12 cellular contexts compared by ENCODE assay signal in the genomic region with DNA sequence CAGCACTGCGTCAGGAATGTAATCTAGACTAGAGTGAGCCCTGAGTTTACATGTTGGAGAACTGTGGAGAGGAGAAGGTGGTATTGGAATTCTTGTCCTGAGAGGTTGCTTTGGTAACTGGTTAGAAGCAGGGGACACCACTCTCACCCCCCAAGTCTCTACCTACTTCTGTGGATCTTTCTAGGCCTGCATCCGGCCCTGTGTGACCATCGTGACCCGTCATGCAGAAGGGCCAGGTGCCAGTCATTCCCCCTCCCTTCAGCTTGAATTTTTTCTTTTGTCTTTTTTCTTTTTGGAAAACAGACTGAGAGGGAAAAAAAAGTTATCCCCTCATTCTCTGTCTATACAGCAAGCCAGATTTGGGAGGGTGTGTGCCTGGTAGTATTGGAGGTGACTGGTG. TPM values are rescaled to one million over a fixed set of nuclear protein-coding genes. Genes with fewer than 3 reads are reported as not detected.
DNase-seq lines count a peak whose midpoint lies in the region; ATAC-seq and TF ChIP-seq lines count a peak whose summit lies in the region.
"Had no signal": no experiment of that assay in that cellular context is flagged by ENCODE, and none has a peak within 500 bp of the region (broad histone marks: within the 10 kb centered on the region; RNA-seq: fewer than 3 reads in every experiment).

No MANE protein-coding gene starts in this region.

- peak overlapping the region; percentile 76 for H3K9ac ChIP-seq in SK-N-MC (ENCODE audit: insufficient read length)
- peak overlapping the region; percentile 13 for H3K9ac ChIP-seq in fibroblast of lung (ENCODE audit: insufficient read depth, low read length)
- no peak overlapping the region for H3K9ac ChIP-seq in rectal smooth muscle tissue (ENCODE audit: low read length)

- no peak overlapping the region for H2AFZ ChIP-seq in fibroblast of lung (ENCODE audit: low read length)

- peaks cover 31% of the 10 kb centered on the region for H3K36me3 ChIP-seq in SK-N-MC (ENCODE audit: insufficient read depth, low read length)
- H3K36me3 ChIP-seq in fibroblast of lung (ENCODE audit: control insufficient read depth, insufficient read depth, low read length): peaks cover 10% of the 10 kb centered on the region
- H3K36me3 ChIP-seq in rectal smooth muscle tissue (ENCODE audit: control insufficient read depth, insufficient read depth, low read length): no peaks in the 10 kb centered on the region

- ATAC-seq in foreskin keratinocyte: no peak
- ATAC-seq: K562 had no signal

- peaks cover 16% of the 10 kb centered on the region for H3K4me1 ChIP-seq in fibroblast of lung (ENCODE audit: control insufficient read depth, extremely low read depth, insufficient read depth, low read length)
- H3K4me1 ChIP-seq in rectal smooth muscle tissue (ENCODE audit: control insufficient read depth, insufficient read depth, low read length): peaks cover 59% of the 10 kb centered on the region
- peaks cover 22% of the 10 kb centered on the region for H3K4me1 ChIP-seq in foreskin keratinocyte

- H3K27me3 ChIP-seq in fibroblast of lung (ENCODE audit: control insufficient read depth, insufficient read depth, low read length): no peaks in the 10 kb centered on the region
- H3K27me3 ChIP-seq in rectal smooth muscle tissue (ENCODE audit: control insufficient read depth, insufficient read depth, low read length): no peaks in the 10 kb centered on the region
- no peaks in the 10 kb centered on the region for H3K27me3 ChIP-seq in foreskin keratinocyte

- H3K9me3 ChIP-seq in SK-N-MC (ENCODE audit: low read depth, low read length): no peaks in the 10 kb centered on the region
- no peaks in the 10 kb centered on the region for H3K9me3 ChIP-seq in fibroblast of lung (ENCODE audit: control insufficient read depth, insufficient read depth, low read depth, low read length)

- peak overlapping the region; percentile 85 for H3K27ac ChIP-seq in SK-N-MC
- peak overlapping the region; percentile 50 for H3K27ac ChIP-seq in fibroblast of lung (ENCODE audit: insufficient read depth, low read length)
- H3K27ac ChIP-seq in rectal smooth muscle tissue (ENCODE audit: low read depth, low read length): peak overlapping the region; percentile 76
- H3K27ac ChIP-seq in foreskin keratinocyte: no peak overlapping the region

- DNase-seq in AG10803 (ENCODE audit: low read depth) (no peak), SK-N-MC (ENCODE audit: low read depth, low spot score) (no peak), fibroblast of lung (ENCODE audit: low read depth in 2 of 2) (no peak), foreskin keratinocyte (no peak), mesenteric fat pad (ENCODE audit: low spot score) (no peak), iPS-NIHi11 (ENCODE audit: low spot score) (no peak), activated T-cell treated with anti-CD3 and anti-CD28 coated beads for 4 hours (no peak)
- DNase-seq: activated B cell treated with CpG ODN at 0.5 μM for 24 hours; CD4-positive, CD25-positive, alpha-beta regulatory T cell; SHP77 had no signal

- no peaks in the 10 kb centered on the region for H4K20me1 ChIP-seq in fibroblast of lung (ENCODE audit: control insufficient read depth, extremely low read depth, insufficient read depth, low read length)

- peak overlapping the region; percentile 88 for H3K4me2 ChIP-seq in fibroblast of lung (ENCODE audit: extremely low read depth, insufficient read depth, low read length)

- peaks cover 84% of the 10 kb centered on the region for H3K79me2 ChIP-seq in fibroblast of lung (ENCODE audit: control insufficient read depth, insufficient read depth, low read length)

- peak overlapping the region; percentile 87 for H3K4me3 ChIP-seq in AG10803 (ENCODE audit: low read length)
- H3K4me3 ChIP-seq in SK-N-MC: peak overlapping the region; percentile 71
- peak overlapping the region; percentile 62 to 87 (median 73) for H3K4me3 ChIP-seq in fibroblast of lung (replicated peaks in 1 of 4; ENCODE audit: control extremely low read depth in 1 of 4, insufficient read depth in 1 of 4, low read depth in 3 of 4, low read length in 4 of 4)
- peak overlapping the region; percentile 77 for H3K4me3 ChIP-seq in rectal smooth muscle tissue (ENCODE audit: low read length)
- H3K4me3 ChIP-seq: K562 had no signal

- TF ChIP-seq CTCF in AG10803 (conservative IDR thresholded peaks at IDR 0.05; ENCODE audit: low read length) (no peak; the same call in 1 of the 2 replicates), fibroblast of lung (conservative IDR thresholded peaks at IDR 0.05 in 1 of 2, IDR thresholded peaks at IDR 0.05 in 1 of 2; ENCODE audit: low read depth in 1 of 2, low read length in 2 of 2) (no peak), foreskin keratinocyte (conservative IDR thresholded peaks at IDR 0.05) (no peak)

RNA-seq across cellular contexts. Expression of gene NFIX, which starts 31.8 kb away (rescaled TPM):
- total RNA-seq in fibroblast of lung (55.2 and 74.8 TPM in 2 replicates), foreskin keratinocyte (9.4 and 13.0 TPM in 2 replicates), mesenteric fat pad (166 TPM)
- polyA plus RNA-seq in fibroblast of lung (35.7 and 75.9 TPM in 2 replicates), foreskin keratinocyte (3.3 and 5.3 TPM in 2 replicates)
- polyA plus RNA-seq in fibroblast of lung (2012): 139 and 196 TPM in 2 replicates
- 272 and 385 TPM in 2 replicates for polyA minus RNA-seq in fibroblast of lung (ENCODE audit: low replicate concordance)

RNA-seq across cellular contexts. Expression of gene DAND5, which starts 57.7 kb away (rescaled TPM):
- total RNA-seq in fibroblast of lung: not detected in 2 replicates
- polyA plus RNA-seq in fibroblast of lung: 0.03 TPM in 1 of 2 replicates, not detected in the other
- polyA plus RNA-seq in fibroblast of lung (2012): not detected in 2 replicates
- polyA minus RNA-seq in fibroblast of lung (ENCODE audit: low replicate concordance): not detected in 2 replicates
- total RNA-seq in foreskin keratinocyte: 0.07 and 0.14 TPM in 2 replicates
- 0.08 TPM in 1 of 2 replicates, not detected in the other for polyA plus RNA-seq in foreskin keratinocyte
- not detected for total RNA-seq in mesenteric fat pad
- total RNA-seq: activated B cell treated with CpG ODN at 0.5 μM for 24 hours; CD4-positive, CD25-positive, alpha-beta regulatory T cell had no signal
- polyA plus RNA-seq: CD4-positive, CD25-positive, alpha-beta regulatory T cell had no signal
